Comparison of ENCODE assay signal across 21 cellular contexts in the genomic region with DNA sequence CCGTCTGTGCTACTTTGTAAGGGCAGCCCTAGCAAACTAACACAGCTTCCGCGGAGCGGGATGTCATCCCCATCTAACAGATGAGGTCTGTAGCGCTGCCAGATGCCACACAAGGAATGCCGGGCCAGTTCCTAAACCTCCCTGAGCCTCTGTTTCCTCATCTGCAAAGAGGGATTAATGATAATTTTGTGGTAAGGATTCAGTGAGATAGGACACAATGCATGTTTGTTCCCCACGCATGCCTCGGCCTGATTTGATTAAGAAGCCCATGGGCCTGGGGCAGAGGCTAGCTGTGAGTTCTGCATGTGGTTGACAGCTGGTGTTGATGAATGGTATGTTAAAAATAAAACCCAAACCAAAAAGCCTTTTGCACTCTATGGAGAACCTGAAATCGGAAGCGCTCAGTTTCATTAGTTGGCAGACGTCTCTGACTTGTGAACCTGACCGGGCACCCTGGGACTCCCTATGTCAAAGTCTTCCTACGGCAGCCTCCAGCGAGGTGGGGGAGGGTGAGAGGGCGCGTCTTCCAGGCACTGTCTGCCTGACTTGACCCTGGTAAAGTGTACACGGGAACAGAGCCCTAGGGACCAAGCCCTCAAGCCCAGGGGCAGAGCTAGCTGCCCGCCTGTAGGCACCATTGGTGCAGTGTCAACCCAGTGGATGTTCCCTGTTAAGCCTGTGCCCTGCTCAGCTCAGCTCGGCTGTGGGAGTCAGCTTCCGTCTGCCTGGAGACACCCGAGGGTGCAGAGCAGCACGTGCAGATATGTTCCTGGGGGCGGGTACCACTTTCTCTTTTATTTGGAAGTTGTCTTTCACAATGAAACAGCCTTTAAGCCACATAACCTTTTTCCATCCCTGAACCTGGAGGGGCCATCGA. TPM values are rescaled to one million over a fixed set of nuclear protein-coding genes. Genes with fewer than 3 reads are reported as not detected.
A peak's percentile ranks its signal among the peaks of the same experiment; 100 is the strongest.
DNase-seq lines count a peak whose midpoint lies in the region; ATAC-seq, FAIRE-seq and TF ChIP-seq lines count a peak whose summit lies in the region.
"Had no signal": no experiment of that assay in that cellular context is flagged by ENCODE, and none has a peak within 500 bp of the region (broad histone marks: within the 10 kb centered on the region; RNA-seq: fewer than 3 reads in every experiment).

No MANE protein-coding gene starts in this region.

- peaks cover 0 to 1% of the 10 kb centered on the region in 2 donors for H3K4me1 Mint-ChIP-seq in stimulated activated naive B cell treated with anti-CD40 and anti-IgM and Interleukin-4, amounts not matched to agents 10 μg/mL and 1 μg/mL and 100 μg/mL, for 72 hours
- H3K4me1 Mint-ChIP-seq in activated CD8-positive, alpha-beta memory T cell treated with anti-CD3 and anti-CD28 coated beads, Interleukin-2, amount 10 ng/mL, durations not matched to agents 7 days and 5 days = no peaks in the 10 kb centered on the region
- H3K4me1 Mint-ChIP-seq: activated naive CD8-positive, alpha-beta T cell treated with anti-CD3 and anti-CD28 coated beads, Interleukin-2, amount 10 ng/mL, durations not matched to agents 7 days and 5 days had no signal

- H3K36me3 Mint-ChIP-seq in stimulated activated naive B cell treated with anti-CD40 and anti-IgM and Interleukin-4, amounts not matched to agents 10 μg/mL and 1 μg/mL and 100 μg/mL, for 72 hours = peaks cover 4 to 5% of the 10 kb centered on the region in 2 donors
- no peaks in the 10 kb centered on the region for H3K36me3 Mint-ChIP-seq in activated CD8-positive, alpha-beta memory T cell treated with anti-CD3 and anti-CD28 coated beads, Interleukin-2, amount 10 ng/mL, durations not matched to agents 7 days and 5 days
- H3K36me3 Mint-ChIP-seq: activated naive CD8-positive, alpha-beta T cell treated with anti-CD3 and anti-CD28 coated beads, Interleukin-2, amount 10 ng/mL, durations not matched to agents 7 days and 5 days; CD8-positive, alpha-beta T cell had no signal

- H3K27me3 Mint-ChIP-seq in stimulated activated naive B cell treated with anti-CD40 and anti-IgM and Interleukin-4, amounts not matched to agents 10 μg/mL and 1 μg/mL and 100 μg/mL, for 72 hours = peaks cover 40 to 59% of the 10 kb centered on the region in 2 donors
- H3K27me3 Mint-ChIP-seq in activated CD8-positive, alpha-beta memory T cell treated with anti-CD3 and anti-CD28 coated beads, Interleukin-2, amount 10 ng/mL, durations not matched to agents 7 days and 5 days = peaks cover 36% of the 10 kb centered on the region

- no peak overlapping the region for H2AFZ ChIP-seq in HepG2 (ENCODE audit: low read length)
- peak overlapping the region; percentile 48; the same call in 1 of the 2 replicates for H2AFZ ChIP-seq in MM.1S (ENCODE audit: low read length)

- no peak for FAIRE-seq in HepG2 (lab: Jason Lieb, UNC)
- FAIRE-seq: frontal cortex, keratinocyte had no signal

- TF ChIP-seq EP300 in HepG2 (IDR thresholded peaks at IDR 0.05; ENCODE audit: low read depth in 2 of 2, low read length in 2 of 2) = no peak
- no peak for TF ChIP-seq EP300 in HepG2 (CRISPR knock-in tag; IDR thresholded peaks at IDR 0.05; ENCODE audit: borderline replicate concordance)

- POLR2A ChIA-PET in HepG2 (lab: Yijun Ruan, JAX) = interaction anchor here (0.8 kb wide), 1 partner anchor 135 kb away, joined by 3 read pairs; no protein-coding TSS in a partner anchor

- H3K27ac ChIP-seq in HepG2 (ENCODE audit: extremely low read length, insufficient read depth, low read length) (no peak overlapping the region), right lobe of liver (no peak overlapping the region), MM.1S (ENCODE audit: low read length) (peak overlapping the region; percentile 12; the same call in 1 of the 2 replicates)
- H3K27ac ChIP-seq: tibial nerve had no signal

- WGBS in HepG2 (ENCODE audit: low lambda C conversion rate) = 47% methylated on average over 19 of the region's 24 CpGs
- 50% methylated on average over 15 of the region's 24 CpGs for WGBS in right lobe of liver (ENCODE audit: insufficient coverage, low coverage, low lambda C conversion rate, missing lambda C conversion rate)

- TF ChIP-seq POLR2A in HepG2 (IDR thresholded peaks at IDR 0.05; ENCODE audit: insufficient read depth in 1 of 2, low read depth in 2 of 2, low read length in 2 of 2) (no peak), right lobe of liver (IDR thresholded peaks at IDR 0.05) (no peak)

- H3K4me3 ChIP-seq in HepG2 (replicated peaks in 1 of 3; ENCODE audit: insufficient read depth in 1 of 3, low read depth in 2 of 3, low read length in 3 of 3) (no peak overlapping the region), right lobe of liver (no peak overlapping the region), MM.1S (ENCODE audit: low read length) (no peak overlapping the region)
- H3K4me3 ChIP-seq: tibial nerve had no signal

- TF ChIP-seq CTCF in HepG2 (CRISPR knock-in tag; IDR thresholded peaks at IDR 0.05) (no peak), right lobe of liver (IDR thresholded peaks at IDR 0.05) (no peak), MM.1S (IDR thresholded peaks at IDR 0.05; ENCODE audit: low read length) (no peak)

- TF ChIP-seq RAD21 in HepG2 (CRISPR knock-in tag; IDR thresholded peaks at IDR 0.05) = no peak

- DNase-seq in HepG2 (ENCODE audit: low spot score) (no peak), right lobe of liver (no peak), MM.1S (peak; percentile 87), RPMI7951 (ENCODE audit: low read depth) (peak; percentile 60), NCI-H2029 (lab: John Stamatoyannopoulos, UW) (no peak), COR-L47 (lab: John Stamatoyannopoulos, UW) (no peak)
- DNase-seq in stimulated activated naive B cell treated with anti-CD40 and anti-IgM and Interleukin-4, amounts not matched to agents 10 μg/mL and 1 μg/mL and 100 μg/mL, for 72 hours = no peak
- no peak for DNase-seq in activated CD8-positive, alpha-beta memory T cell treated with anti-CD3 and anti-CD28 coated beads, Interleukin-2, amount 10 ng/mL, durations not matched to agents 7 days and 5 days
- DNase-seq: activated CD4-positive, alpha-beta T cell treated with anti-CD3 and anti-CD28 coated beads for 4 hours; activated naive CD8-positive, alpha-beta T cell treated with anti-CD3 and anti-CD28 coated beads, Interleukin-2, amount 10 ng/mL, durations not matched to agents 7 days and 5 days; CD8-positive, alpha-beta T cell; cerebellar nuclear complex; DMS79 treated with DMSO at 0.1 percent for 48 hours; mammary epithelial cell; NCI-H1694 treated with DMSO at 0.1 percent for 48 hours; NCI-H2227 treated with DMSO at 0.1 percent for 48 hours; stimulated activated naive CD4-positive, alpha-beta T cell had no signal

- H3K4me3 Mint-ChIP-seq in stimulated activated naive B cell treated with anti-CD40 and anti-IgM and Interleukin-4, amounts not matched to agents 10 μg/mL and 1 μg/mL and 100 μg/mL, for 72 hours = no peak overlapping the region
- H3K4me3 Mint-ChIP-seq in activated CD8-positive, alpha-beta memory T cell treated with anti-CD3 and anti-CD28 coated beads, Interleukin-2, amount 10 ng/mL, durations not matched to agents 7 days and 5 days = no peak overlapping the region
- H3K4me3 Mint-ChIP-seq: activated naive CD8-positive, alpha-beta T cell treated with anti-CD3 and anti-CD28 coated beads, Interleukin-2, amount 10 ng/mL, durations not matched to agents 7 days and 5 days; CD8-positive, alpha-beta T cell had no signal

- H4K20me1 ChIP-seq in HepG2 (ENCODE audit: insufficient read depth, low read length) (no peaks in the 10 kb centered on the region), MM.1S (ENCODE audit: insufficient read depth, low read length) (no peaks in the 10 kb centered on the region)

- H3K9me2 ChIP-seq in MM.1S (replicated peaks; ENCODE audit: insufficient read depth, low read length) = no peaks in the 10 kb centered on the region

- BruUV-seq in HepG2 (replicated peaks; lab: Mats Ljungman, UMichigan) = no TSS peak

- peaks cover 11% of the 10 kb centered on the region; the same call in 1 of the 2 replicates for H3F3A ChIP-seq in MM.1S (ENCODE audit: insufficient read depth, low read length)

- H3K36me3 ChIP-seq in HepG2 (replicated peaks in 1 of 2; ENCODE audit: control insufficient read depth in 1 of 2, insufficient read depth in 2 of 2, low read length in 2 of 2) = no peaks in the 10 kb centered on the region
- H3K36me3 ChIP-seq in right lobe of liver = no peaks in the 10 kb centered on the region
- H3K36me3 ChIP-seq in MM.1S (replicated peaks; ENCODE audit: insufficient read depth, low read length) = no peaks in the 10 kb centered on the region
- H3K36me3 ChIP-seq: tibial nerve had no signal

- ATAC-seq in HepG2 = no peak
- ATAC-seq in right lobe of liver = no peak
- peak; percentile 7 to 22 for ATAC-seq in stimulated activated naive B cell treated with anti-CD40 and anti-IgM and Interleukin-4, amounts not matched to agents 10 μg/mL and 1 μg/mL and 100 μg/mL, for 72 hours (replicated peaks)
- no peak for ATAC-seq in activated CD8-positive, alpha-beta memory T cell treated with anti-CD3 and anti-CD28 coated beads, Interleukin-2, amount 10 ng/mL, durations not matched to agents 7 days and 5 days
- ATAC-seq: CD8-positive, alpha-beta T cell; HCT116 had no signal

- H3K27me3 ChIP-seq in HepG2 (ENCODE audit: control insufficient read depth in 1 of 2, insufficient read depth in 2 of 2, low read length in 2 of 2) (peaks cover 3 to 83% of the 10 kb centered on the region in 2 experiments; a peak in 4 of 5 replicates), right lobe of liver (no peaks in the 10 kb centered on the region), MM.1S (replicated peaks; ENCODE audit: insufficient read depth, low read length) (no peaks in the 10 kb centered on the region)

- CTCF ChIA-PET in HepG2 (lab: Yijun Ruan, JAX; ENCODE audit: low intra/inter-chr PET ratio, low total read pairs) = no interaction called here
- CTCF ChIA-PET in activated CD8-positive, alpha-beta memory T cell treated with anti-CD3 and anti-CD28 coated beads, Interleukin-2, amount 10 ng/mL, durations not matched to agents 7 days and 5 days (lab: Charles Lee) = interaction anchor here (1.6 kb wide), 1 partner anchor 12 kb away, joined by 4 read pairs; no protein-coding TSS in a partner anchor

- no peak overlapping the region for H3K27ac Mint-ChIP-seq in stimulated activated naive B cell treated with anti-CD40 and anti-IgM and Interleukin-4, amounts not matched to agents 10 μg/mL and 1 μg/mL and 100 μg/mL, for 72 hours
- H3K27ac Mint-ChIP-seq in activated CD8-positive, alpha-beta memory T cell treated with anti-CD3 and anti-CD28 coated beads, Interleukin-2, amount 10 ng/mL, durations not matched to agents 7 days and 5 days = no peak overlapping the region
- H3K27ac Mint-ChIP-seq: activated naive CD8-positive, alpha-beta T cell treated with anti-CD3 and anti-CD28 coated beads, Interleukin-2, amount 10 ng/mL, durations not matched to agents 7 days and 5 days; CD8-positive, alpha-beta T cell had no signal

- H3K9me3 ChIP-seq in HepG2 (ENCODE audit: low read length) (no peaks in the 10 kb centered on the region), right lobe of liver (no peaks in the 10 kb centered on the region), MM.1S (replicated peaks; ENCODE audit: insufficient read depth, low read length) (no peaks in the 10 kb centered on the region)
- H3K9me3 ChIP-seq: tibial nerve had no signal

- H3K9ac ChIP-seq in HepG2 (ENCODE audit: insufficient read depth, low read depth, low read length) = no peak overlapping the region
- no peak overlapping the region for H3K9ac ChIP-seq in MM.1S (ENCODE audit: low read length)

- H3K4me2 ChIP-seq in HepG2 (ENCODE audit: low read depth, low read length) (no peak overlapping the region), MM.1S (ENCODE audit: low read depth, low read length) (peak overlapping the region; percentile 67; the same call in 1 of the 2 replicates)

- peaks cover 2 to 4% of the 10 kb centered on the region in 2 donors for H3K9me3 Mint-ChIP-seq in stimulated activated naive B cell treated with anti-CD40 and anti-IgM and Interleukin-4, amounts not matched to agents 10 μg/mL and 1 μg/mL and 100 μg/mL, for 72 hours
- H3K9me3 Mint-ChIP-seq in activated CD8-positive, alpha-beta memory T cell treated with anti-CD3 and anti-CD28 coated beads, Interleukin-2, amount 10 ng/mL, durations not matched to agents 7 days and 5 days (ENCODE audit: low read depth) = no peaks in the 10 kb centered on the region
- H3K9me3 Mint-ChIP-seq: CD8-positive, alpha-beta T cell had no signal

- H3K4me1 ChIP-seq in HepG2 (ENCODE audit: insufficient read depth, low read length) (peaks cover 14% of the 10 kb centered on the region), right lobe of liver (no peaks in the 10 kb centered on the region), MM.1S (ENCODE audit: low read length) (peaks cover 20% of the 10 kb centered on the region)

- intact Hi-C loops in HepG2 (cut with micrococcal nuclease; ENCODE audit: unreplicated experiment) (no loop called here), right lobe of liver (cut with DNase I) (no loop called here)

- in situ Hi-C loops in HepG2 (cut with HindIII; ENCODE audit: extremely low pct_ligation_motif_present, low pct_unique_long_range_greater_than_20kb) = loop anchor here (10.0 kb wide), 1 partner anchor 744 kb away; no protein-coding TSS in a partner anchor

- H3K79me2 ChIP-seq in HepG2 (ENCODE audit: insufficient read depth, low read length) (no peaks in the 10 kb centered on the region), MM.1S (ENCODE audit: low read length) (no peaks in the 10 kb centered on the region)

RNA-seq across cellular contexts. Expression of gene INHBB, which starts 14.8 kb away (rescaled TPM):
- total RNA-seq in HepG2 (2016; rRNA removed; fragmentation: Illumina TruSeq; extraction: Trizol) (0.17 and 0.20 TPM in 2 replicates), right lobe of liver (10 to 100 TPM in 3 of 6 experiments, 1 to 10 TPM in 2, under 1 TPM in 1; 0.37 to 15.9 (median 9.6) TPM)
- not detected in 2 replicates for total RNA-seq in HepG2 (2016; cell fraction: cytosol; rRNA removed; fragmentation: Illumina TruSeq; extraction: Trizol; ENCODE audit: low read depth)
- total RNA-seq in HepG2 (2016; cell fraction: insoluble cytoplasmic fraction; rRNA removed; fragmentation: Illumina TruSeq; extraction: Trizol) = 0.09 and 0.19 TPM in 2 replicates
- 0.09 and 0.10 TPM in 2 replicates for total RNA-seq in HepG2 (2016; cell fraction: membrane; rRNA removed; fragmentation: Illumina TruSeq; extraction: Trizol)
- 0.40 and 0.47 TPM in 2 replicates for total RNA-seq in HepG2 (2016; cell fraction: nucleus; rRNA removed; fragmentation: Illumina TruSeq; extraction: Trizol)
- polyA plus RNA-seq in HepG2 (2011; rRNA removed) = 1.7 and 2.4 TPM in 2 replicates
- polyA plus RNA-seq in HepG2 (2011; cell fraction: cytosol; rRNA removed) = 2.2 and 2.3 TPM in 2 replicates
- 2.0 and 2.4 TPM in 2 replicates for polyA plus RNA-seq in HepG2 (2011; cell fraction: nucleus; rRNA removed)
- polyA plus RNA-seq in HepG2 (2012) = 0.34 and 0.88 TPM in 2 replicates
- polyA plus RNA-seq in HepG2 (2016; cell fraction: cytosol; fragmentation: Illumina TruSeq; extraction: Trizol; ENCODE audit: low read depth) = 0.05 TPM in 1 of 2 replicates, not detected in the other
- 0.10 and 0.17 TPM in 2 replicates for polyA plus RNA-seq in HepG2 (2016; cell fraction: insoluble cytoplasmic fraction; fragmentation: Illumina TruSeq; extraction: Trizol; ENCODE audit: low read depth)
- polyA plus RNA-seq in HepG2 (2016; cell fraction: membrane; fragmentation: Illumina TruSeq; extraction: Trizol; ENCODE audit: low read depth) = 0.06 TPM in 2 replicates
- 0.37 and 0.68 TPM in 2 replicates for polyA plus RNA-seq in HepG2 (2016; cell fraction: nucleus; fragmentation: Illumina TruSeq; extraction: Trizol; ENCODE audit: insufficient read depth, low read depth)
- 4.0 TPM in 1 of 2 replicates, not detected in the other for polyA minus RNA-seq in HepG2 (2011; rRNA and poly(A)+ RNA removed; ENCODE audit: low replicate concordance)
- 2.7 TPM in 2 replicates for polyA minus RNA-seq in HepG2 (2011; cell fraction: cytosol; rRNA and poly(A)+ RNA removed)
- polyA minus RNA-seq in HepG2 (2011; cell fraction: nucleus; rRNA and poly(A)+ RNA removed) = 0.90 and 1.1 TPM in 2 replicates
- total RNA-seq in RPMI7951 (2014; rRNA removed; shearing (Covaris generic)) = 0.24 TPM in 1 of 2 replicates, not detected in the other
- total RNA-seq in activated CD8-positive, alpha-beta memory T cell treated with anti-CD3 and anti-CD28 coated beads, Interleukin-2, amount 10 ng/mL, durations not matched to agents 7 days and 5 days = not detected
- total RNA-seq: activated naive CD8-positive, alpha-beta T cell treated with anti-CD3 and anti-CD28 coated beads, Interleukin-2, amount 10 ng/mL, durations not matched to agents 7 days and 5 days; CD8-positive, alpha-beta T cell had no signal
- polyA plus RNA-seq: keratinocyte had no signal

Comparison
In these comparisons a context has a peak if more than half of its experiments do, and no peak if none do; other contexts are left out.
1. ATAC-seq: peak in stimulated activated naive B cell treated with anti-CD40 and anti-IgM and Interleukin-4, amounts not matched to agents 10 μg/mL and 1 μg/mL and 100 μg/mL, for 72 hours (2 of 2); none in HepG2 (single experiment), right lobe of liver (0 of 4) and activated CD8-positive, alpha-beta memory T cell treated with anti-CD3 and anti-CD28 coated beads, Interleukin-2, amount 10 ng/mL, durations not matched to agents 7 days and 5 days (single experiment).
2. DNase-seq: peak in MM.1S (single experiment) and RPMI7951 (single experiment); none in HepG2 (single experiment), right lobe of liver (0 of 3), stimulated activated naive B cell treated with anti-CD40 and anti-IgM and Interleukin-4, amounts not matched to agents 10 μg/mL and 1 μg/mL and 100 μg/mL, for 72 hours (single experiment), activated CD8-positive, alpha-beta memory T cell treated with anti-CD3 and anti-CD28 coated beads, Interleukin-2, amount 10 ng/mL, durations not matched to agents 7 days and 5 days (single experiment), NCI-H2029 (single experiment) and COR-L47 (single experiment).